In genomic region chr2:30232801-30233130, GRCh38 we compare ENCODE assay signal across 8 cellular contexts. TPM values are rescaled to one million over a fixed set of nuclear protein-coding genes. Genes with fewer than 3 reads are reported as not detected.
A peak's percentile ranks its signal among the peaks of the same experiment; 100 is the strongest.
DNase-seq lines count a peak whose midpoint lies in the region; ATAC-seq and TF ChIP-seq lines count a peak whose summit lies in the region.

No MANE protein-coding gene starts in this region.

- DNase-seq in Caki2 (ENCODE audit: low read depth) = peak; percentile 19
- peak; percentile 50 for DNase-seq in NCI-H345 (lab: John Stamatoyannopoulos, UW)
- no peak for DNase-seq in brain microvascular endothelial cell
- no peak for DNase-seq in AG08396 (ENCODE audit: low spot score)
- no peak for DNase-seq in NCI-H1694 (lab: John Stamatoyannopoulos, UW)

- peaks cover 10% of the 10 kb centered on the region for H3K4me1 ChIP-seq in mesodermal cell (ENCODE audit: control insufficient read depth, insufficient read depth, low read length, poor library complexity, severe bottlenecking)

- peak overlapping the region; percentile 64 for H3K4me3 ChIP-seq in brain microvascular endothelial cell (ENCODE audit: low read depth, low read length)
- H3K4me3 ChIP-seq in mesodermal cell (ENCODE audit: extremely low read depth, insufficient read depth, low read length, poor library complexity, severe bottlenecking) = peak overlapping the region; percentile 70

- ATAC-seq in GM19395 (IDR thresholded peaks at IDR 0.05; ENCODE audit: unreplicated experiment) = no peak
- no peak for ATAC-seq in HG02981 (IDR thresholded peaks at IDR 0.05; ENCODE audit: unreplicated experiment)

- no peaks in the 10 kb centered on the region for H3K9me3 ChIP-seq in mesodermal cell (ENCODE audit: control insufficient read depth, low read length)

- H3K27ac ChIP-seq in brain microvascular endothelial cell = no peak overlapping the region
- H3K27ac ChIP-seq in mesodermal cell (ENCODE audit: low read depth, low read length, severe bottlenecking) = peak overlapping the region; percentile 49

- 0 to 7% methylated on average over 2 to 3 of the region's 8 CpGs for WGBS in mesodermal cell (ENCODE audit: insufficient coverage in 2 of 2), 2 experiments

- H3K36me3 ChIP-seq in brain microvascular endothelial cell (replicated peaks) = no peaks in the 10 kb centered on the region
- peaks cover 34% of the 10 kb centered on the region for H3K36me3 ChIP-seq in mesodermal cell (ENCODE audit: control insufficient read depth, insufficient read depth, low read length)

- no peak for TF ChIP-seq CTCF in brain microvascular endothelial cell (IDR thresholded peaks at IDR 0.05; ENCODE audit: low read depth, low read length, missing control alignments)

- in situ Hi-C loops in Caki2 (cut with HindIII; ENCODE audit: low pct_unique_long_range_greater_than_20kb, low sequenced_read_pairs) (loop anchor here (10.0 kb wide), 1 partner anchor 132 kb away; no protein-coding TSS in a partner anchor), brain microvascular endothelial cell (cut with HindIII; ENCODE audit: low pct_ligation_motif_present, low sequenced_read_pairs) (no loop called here)

- H3K27me3 ChIP-seq in brain microvascular endothelial cell (replicated peaks) = no peaks in the 10 kb centered on the region

RNA-seq across cellular contexts. Expression of gene LBH, which starts 1.4 kb away (rescaled TPM):
- total RNA-seq in Caki2 (2014; rRNA removed; shearing (Covaris generic); ENCODE audit: low replicate concordance) = 99.1 and 128 TPM in 2 replicates
- 69.1 TPM for polyA plus RNA-seq in mesodermal cell (2013, experiment 1 of 2)
- 71.0 TPM for polyA plus RNA-seq in mesodermal cell (2013, experiment 2 of 2)

Comparison
In these comparisons a context has a peak if more than half of its experiments do, and no peak if none do; other contexts are left out.
1. DNase-seq: peak in Caki2 (single experiment) and NCI-H345 (single experiment); none in brain microvascular endothelial cell (single experiment), AG08396 (single experiment) and NCI-H1694 (single experiment).